In genomic region chr1:25267288-25268142, GRCh38 we compare ENCODE assay signal across 8 cellular contexts.
A peak's percentile ranks its signal among the peaks of the same experiment; 100 is the strongest.
DNase-seq lines count a peak whose midpoint lies in the region; ATAC-seq, FAIRE-seq and TF ChIP-seq lines count a peak whose summit lies in the region.
"Not testable (repeated sequence)": the region's sequence is repeated elsewhere in the genome, so short reads cannot be mapped to it uniquely, and the experiment has no call there.

No MANE protein-coding gene starts in this region.

- in situ Hi-C loops in T47D (cut with HindIII; ENCODE audit: low pct_unique_long_range_greater_than_20kb, low sequenced_read_pairs), result not testable (repeated sequence)

- TF ChIP-seq POLR2A in GM19099 (IDR thresholded peaks at IDR 0.05; ENCODE audit: extremely low read depth, insufficient read length, low read depth), result peak; percentile 51

- DNase-seq in NCI-H226 (peak; percentile 44), T47D (ENCODE audit: low read depth in 1 of 2, low spot score in 1 of 2) (peak; percentile 50 to 82), iris pigment epithelial cell (ENCODE audit: low read depth) (peak; percentile 66)
- peak; percentile 93 for DNase-seq in activated CD4-positive, CD25-positive, alpha-beta regulatory T cell treated with anti-CD3 and anti-CD28 coated beads, Interleukin-2, amount 50 U/mL, for 72 hours
- DNase-seq in stimulated activated CD4-positive, alpha-beta T cell treated with anti-CD3 and anti-CD28 coated beads, Interleukin-12 subunit alpha, Interleukin-12 subunit beta, amount 100 ng/mL, for 48 hours (ENCODE audit: low read depth in 2 of 3, low spot score in 1 of 3), result peak; percentile 69 to 91 (median 86)

- ATAC-seq in HG03196 (IDR thresholded peaks at IDR 0.05; ENCODE audit: unreplicated experiment), result peak; percentile 55

- peak; percentile 60 for FAIRE-seq in A204.1 (lab: Jason Lieb, UNC)

Comparison
In these comparisons a context has a peak if more than half of its experiments do, and no peak if none do; other contexts are left out.
1. Peak in every context shown above with its lines: DNase-seq and ATAC-seq.